Comparison of ENCODE assay signal across 8 cellular contexts in the genomic region with DNA sequence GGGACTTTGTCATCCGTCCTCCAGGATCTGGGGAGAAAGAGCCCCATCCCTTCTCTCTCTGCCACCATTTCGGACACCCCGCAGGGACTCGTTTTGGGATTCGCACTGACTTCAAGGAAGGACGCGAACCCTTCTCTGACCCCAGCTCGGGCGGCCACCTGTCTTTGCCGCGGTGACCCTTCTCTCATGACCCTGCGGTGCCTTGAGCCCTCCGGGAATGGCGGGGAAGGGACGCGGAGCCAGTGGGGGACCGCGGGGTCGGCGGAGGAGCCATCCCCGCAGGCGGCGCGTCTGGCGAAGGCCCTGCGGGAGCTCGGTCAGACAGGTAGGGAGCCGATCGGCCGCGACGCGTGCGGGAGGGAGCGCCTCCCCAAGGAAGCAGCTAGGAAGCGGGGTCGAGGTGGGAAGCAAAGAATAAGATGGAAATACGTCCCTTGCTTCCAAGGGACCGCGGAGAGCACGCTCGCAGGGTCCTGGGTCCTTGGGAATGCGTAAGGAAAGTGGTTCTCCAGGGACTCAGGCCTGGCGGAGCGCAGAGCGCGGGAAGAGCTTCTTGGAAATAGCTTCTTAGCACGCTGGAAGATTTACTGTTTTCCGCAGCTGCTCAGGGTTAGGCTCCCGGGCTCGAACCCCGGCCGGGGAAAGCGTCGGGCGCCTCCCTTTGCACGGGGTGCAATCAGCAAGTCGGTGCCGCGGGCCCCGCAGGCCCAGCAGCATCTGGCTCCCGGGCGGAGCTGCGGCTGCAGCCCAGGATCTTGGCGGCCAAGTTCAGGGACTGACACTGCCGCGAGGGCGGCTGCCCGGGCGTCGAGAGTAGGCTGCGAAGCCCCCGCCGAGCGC. TPM values are rescaled to one million over a fixed set of nuclear protein-coding genes. Genes with fewer than 3 reads are reported as not detected.
DNase-seq lines count a peak whose midpoint lies in the region; ATAC-seq and TF ChIP-seq lines count a peak whose summit lies in the region.

No MANE protein-coding gene starts in this region.

- no peak for TF ChIP-seq POLR2A in suprapubic skin (IDR thresholded peaks at IDR 0.05)

- DNase-seq in GM03348 (ENCODE audit: low spot score) (peak; percentile 67), ecto neural progenitor cell (ENCODE audit: low spot score) (peak; percentile 73), memory B cell (ENCODE audit: low spot score in 2 of 2) (peak; percentile 11 to 48), suprapubic skin (ENCODE audit: low spot score in 2 of 2) (peak; percentile 69 to 81), GM19238 (ENCODE audit: insufficient read length, low spot score) (no peak), NCI-H2196 treated with DMSO at 0.1 percent for 48 hours (lab: John Stamatoyannopoulos, UW; ENCODE audit: unreplicated experiment) (no peak)

- H3K4me3 ChIP-seq in suprapubic skin: peak overlapping the region; percentile 73

- ATAC-seq in memory B cell (ENCODE audit: low read depth) (peak; percentile 14), HG03521 (IDR thresholded peaks at IDR 0.05; ENCODE audit: unreplicated experiment) (no peak)

- H3K27me3 ChIP-seq in suprapubic skin: peaks cover 19% of the 10 kb centered on the region

- H3K9me3 ChIP-seq in suprapubic skin: no peaks in the 10 kb centered on the region

- H3K36me3 Mint-ChIP-seq in T-helper 1 cell treated with Interleukin-12 subunit alpha and Interleukin-12 subunit beta and Interleukin-4 antibody, amounts not matched to agents 30 μg/mL and 1 μg/mL, for 36 hours (ENCODE audit: low read depth): peaks cover 44% of the 10 kb centered on the region
- peaks cover 1% of the 10 kb centered on the region for H3K36me3 Mint-ChIP-seq in memory B cell

- no peak for TF ChIP-seq EP300 in suprapubic skin (IDR thresholded peaks at IDR 0.05)

- peaks cover 48% of the 10 kb centered on the region for H3K4me1 ChIP-seq in suprapubic skin

- no peaks in the 10 kb centered on the region for H3K9me3 Mint-ChIP-seq in T-helper 1 cell treated with Interleukin-12 subunit alpha and Interleukin-12 subunit beta and Interleukin-4 antibody, amounts not matched to agents 30 μg/mL and 1 μg/mL, for 36 hours
- no peaks in the 10 kb centered on the region for H3K9me3 Mint-ChIP-seq in memory B cell

- H3K4me3 Mint-ChIP-seq in T-helper 1 cell treated with Interleukin-12 subunit alpha and Interleukin-12 subunit beta and Interleukin-4 antibody, amounts not matched to agents 30 μg/mL and 1 μg/mL, for 36 hours: peak overlapping the region; percentile 91
- H3K4me3 Mint-ChIP-seq in memory B cell: peak overlapping the region; percentile 92

- WGBS in suprapubic skin: under 1% methylated on average over 49 of the region's 75 CpGs

- TF ChIP-seq CTCF in suprapubic skin (IDR thresholded peaks at IDR 0.05): no peak

- peak overlapping the region; percentile 85 for H3K27ac ChIP-seq in suprapubic skin

- H3K27me3 Mint-ChIP-seq in T-helper 1 cell treated with Interleukin-12 subunit alpha and Interleukin-12 subunit beta and Interleukin-4 antibody, amounts not matched to agents 30 μg/mL and 1 μg/mL, for 36 hours (ENCODE audit: low read depth): peaks cover 8% of the 10 kb centered on the region
- H3K27me3 Mint-ChIP-seq in memory B cell: peaks cover 17% of the 10 kb centered on the region

- H3K4me1 Mint-ChIP-seq in T-helper 1 cell treated with Interleukin-12 subunit alpha and Interleukin-12 subunit beta and Interleukin-4 antibody, amounts not matched to agents 30 μg/mL and 1 μg/mL, for 36 hours (ENCODE audit: low read depth): peaks cover 36% of the 10 kb centered on the region
- H3K4me1 Mint-ChIP-seq in memory B cell: peaks cover 16% of the 10 kb centered on the region

- H3K36me3 ChIP-seq in suprapubic skin: no peaks in the 10 kb centered on the region

- H3K27ac Mint-ChIP-seq in T-helper 1 cell treated with Interleukin-12 subunit alpha and Interleukin-12 subunit beta and Interleukin-4 antibody, amounts not matched to agents 30 μg/mL and 1 μg/mL, for 36 hours: peak overlapping the region; percentile 90
- no peak overlapping the region for H3K27ac Mint-ChIP-seq in memory B cell

RNA-seq across cellular contexts. Expression of gene SOCS2, which starts 0.5 kb away (rescaled TPM):
- 10 to 100 TPM in 2 of 4 donors, 1 to 10 TPM in 2; 6.6 to 16.7 (median 10.2) TPM for total RNA-seq in suprapubic skin

Comparison
In these comparisons a context has a peak if more than half of its experiments do, and no peak if none do; other contexts are left out.
1. DNase-seq: peak in GM03348 (single experiment), ecto neural progenitor cell (single experiment), memory B cell (2 of 2) and suprapubic skin (2 of 2); none in GM19238 (single experiment) and NCI-H2196 treated with DMSO at 0.1 percent for 48 hours (single experiment).